14 cellular contexts compared by ENCODE assay signal in the genomic region with DNA sequence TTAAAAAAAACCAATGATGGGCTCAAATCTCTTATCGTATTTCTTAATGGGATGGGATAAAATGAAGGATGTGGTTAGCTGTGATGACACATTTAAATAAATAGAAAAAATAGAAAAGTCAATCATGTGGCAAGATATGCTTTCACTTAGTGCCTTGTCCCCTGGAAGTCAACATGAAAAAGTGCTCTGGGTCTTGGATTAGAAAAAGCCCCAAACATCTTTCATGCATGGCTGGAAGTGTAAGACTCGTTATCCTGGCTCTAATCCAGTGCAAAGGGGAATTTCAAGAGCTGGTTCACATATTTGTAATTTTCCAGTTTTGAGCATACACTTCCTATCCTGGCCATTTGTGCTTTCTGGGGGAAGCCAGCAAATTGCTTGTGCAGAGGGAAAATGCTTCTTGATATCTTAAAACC.
DNase-seq lines count a peak whose midpoint lies in the region; ATAC-seq and TF ChIP-seq lines count a peak whose summit lies in the region.
"Had no signal": no experiment of that assay in that cellular context is flagged by ENCODE, and none has a peak within 500 bp of the region (broad histone marks: within the 10 kb centered on the region; RNA-seq: fewer than 3 reads in every experiment).

No MANE protein-coding gene starts in this region.

- no peak overlapping the region for H3K4me3 ChIP-seq in right atrium auricular region
- H3K4me3 ChIP-seq in SJCRH30 = no peak overlapping the region
- H3K4me3 ChIP-seq in tibial nerve = no peak overlapping the region
- H3K4me3 ChIP-seq: GM23338 had no signal

- no peaks in the 10 kb centered on the region for H3K36me3 Mint-ChIP-seq in effector memory CD8-positive, alpha-beta T cell (ENCODE audit: insufficient read depth)
- H3K36me3 Mint-ChIP-seq: naive thymus-derived CD4-positive, alpha-beta T cell had no signal

- H3K4me1 Mint-ChIP-seq in effector memory CD8-positive, alpha-beta T cell (ENCODE audit: low read depth in 2 of 2) = no peaks in the 10 kb centered on the region
- H3K4me1 Mint-ChIP-seq: activated CD4-positive, alpha-beta T cell treated with anti-CD3 and anti-CD28 coated beads for 36 hours had no signal

- no peaks in the 10 kb centered on the region for H3K9me3 Mint-ChIP-seq in effector memory CD8-positive, alpha-beta T cell
- H3K9me3 Mint-ChIP-seq: dendritic cell treated with granulocyte-macrophage colony-stimulating factor and Interleukin-4, amounts not matched to agents 40 ng/mL and 50 ng/mL, for 4 days; GM23338; naive thymus-derived CD4-positive, alpha-beta T cell had no signal

- peaks cover 10 to 24% of the 10 kb centered on the region in 2 donors for H3K27me3 Mint-ChIP-seq in effector memory CD8-positive, alpha-beta T cell

- H3K36me3 ChIP-seq in right atrium auricular region (no peaks in the 10 kb centered on the region), SJCRH30 (no peaks in the 10 kb centered on the region), tibial nerve (no peaks in the 10 kb centered on the region)

- TF ChIP-seq CTCF in right atrium auricular region (IDR thresholded peaks at IDR 0.05) = no peak
- no peak for TF ChIP-seq CTCF in tibial nerve (IDR thresholded peaks at IDR 0.05)

- H3K4me3 Mint-ChIP-seq in effector memory CD8-positive, alpha-beta T cell = no peak overlapping the region
- H3K4me3 Mint-ChIP-seq: activated CD4-positive, alpha-beta T cell treated with anti-CD3 and anti-CD28 coated beads for 36 hours; dendritic cell treated with granulocyte-macrophage colony-stimulating factor and Interleukin-4, amounts not matched to agents 40 ng/mL and 50 ng/mL, for 4 days; GM23338; naive thymus-derived CD4-positive, alpha-beta T cell had no signal

- H3K27ac ChIP-seq in right atrium auricular region (peak overlapping the region in 1 of 2 donors; percentile 27), SJCRH30 (no peak overlapping the region), tibial nerve (peak overlapping the region in 3 of 4 donors; percentile 13 to 77 (median 76))

- peak in 1 of 2 donors; percentile 12 for TF ChIP-seq EP300 in tibial nerve (IDR thresholded peaks at IDR 0.05)

- H3K27ac Mint-ChIP-seq in effector memory CD8-positive, alpha-beta T cell = no peak overlapping the region
- H3K27ac Mint-ChIP-seq: activated CD4-positive, alpha-beta T cell treated with anti-CD3 and anti-CD28 coated beads for 36 hours; dendritic cell treated with granulocyte-macrophage colony-stimulating factor and Interleukin-4, amounts not matched to agents 40 ng/mL and 50 ng/mL, for 4 days; GM23338; naive thymus-derived CD4-positive, alpha-beta T cell had no signal

- H3K27me3 ChIP-seq in right atrium auricular region (no peaks in the 10 kb centered on the region), SJCRH30 (no peaks in the 10 kb centered on the region), tibial nerve (no peaks in the 10 kb centered on the region)

- TF ChIP-seq POLR2A in tibial nerve (IDR thresholded peaks at IDR 0.05) = no peak

- WGBS in tibial nerve, 2 donors = 15% methylated on average over 2 of the region's 2 CpGs

- H3K9me3 ChIP-seq in right atrium auricular region (no peaks in the 10 kb centered on the region), SJCRH30 (replicated peaks) (no peaks in the 10 kb centered on the region), tibial nerve (no peaks in the 10 kb centered on the region)

- H3K4me1 ChIP-seq in right atrium auricular region = peaks cover 0 to 20% of the 10 kb centered on the region in 2 donors
- peaks cover 15% of the 10 kb centered on the region for H3K4me1 ChIP-seq in SJCRH30
- H3K4me1 ChIP-seq in tibial nerve = peaks cover 0 to 26% (median 9%) of the 10 kb centered on the region in 4 donors

- intact Hi-C loops in Right ventricle myocardium inferior (cut with DNase I) = no loop called here

- ATAC-seq in Right ventricle myocardium inferior = peak; percentile 23
- ATAC-seq in effector memory CD8-positive, alpha-beta T cell (replicated peaks) = no peak
- ATAC-seq: activated CD4-positive, alpha-beta T cell treated with anti-CD3 and anti-CD28 coated beads for 36 hours; GM23338; naive thymus-derived CD4-positive, alpha-beta T cell; stimulated activated naive CD8-positive, alpha-beta T cell treated with anti-CD3 and anti-CD28 coated beads, Interleukin-15, Interleukin-2, amounts not matched to agents 100 U/mL and 50 U/mL, for 24 hours had no signal

- no peak for DNase-seq in Right ventricle myocardium inferior (ENCODE audit: missing footprints)
- DNase-seq in right atrium auricular region (ENCODE audit: low spot score) = no peak
- peak; percentile 10 to 58 for DNase-seq in SJCRH30
- DNase-seq in iris pigment epithelial cell (ENCODE audit: low read depth) = peak; percentile 97
- DNase-seq in tibial nerve (ENCODE audit: low spot score in 2 of 2) = no peak
- DNase-seq in NCI-H526 (lab: John Stamatoyannopoulos, UW) = no peak
- no peak for DNase-seq in effector memory CD8-positive, alpha-beta T cell
- no peak for DNase-seq in iPS-NIHi11 (ENCODE audit: low spot score)
- DNase-seq: activated CD4-positive, alpha-beta T cell treated with anti-CD3 and anti-CD28 coated beads for 36 hours; Calu3; naive thymus-derived CD4-positive, alpha-beta T cell; stimulated activated naive CD8-positive, alpha-beta T cell treated with anti-CD3 and anti-CD28 coated beads, Interleukin-15, Interleukin-2, amounts not matched to agents 100 U/mL and 50 U/mL, for 24 hours had no signal

Comparison
In these comparisons a context has a peak if more than half of its experiments do, and no peak if none do; other contexts are left out.
1. DNase-seq: peak in SJCRH30 (2 of 2) and iris pigment epithelial cell (single experiment); none in Right ventricle myocardium inferior (single experiment), right atrium auricular region (single experiment), tibial nerve (0 of 2), NCI-H526 (0 of 2), effector memory CD8-positive, alpha-beta T cell (0 of 3) and iPS-NIHi11 (single experiment).